Comparison of ENCODE assay signal across 8 cellular contexts in genomic region chr12:56630180-56630632, GRCh38. TPM values are rescaled to one million over a fixed set of nuclear protein-coding genes. Genes with fewer than 3 reads are reported as not detected.
DNase-seq lines count a peak whose midpoint lies in the region; ATAC-seq and TF ChIP-seq lines count a peak whose summit lies in the region.

Gene BAZ2A (minus strand): TSS chr12:56630326. CDS start chr12:56617530, 12,796 bp downstream.

- no peaks in the 10 kb centered on the region for H3K9me3 Mint-ChIP-seq in activated T-cell treated with anti-CD3 and anti-CD28 coated beads, Interleukin-2, amount 50 U/mL, for 72 hours

- TF ChIP-seq CTCF in esophagus muscularis mucosa (IDR thresholded peaks at IDR 0.05) = no peak

- peak within 1 kb of the TSS; percentile 90 to 100 for H3K4me3 Mint-ChIP-seq in activated T-cell treated with anti-CD3 and anti-CD28 coated beads, Interleukin-2, amount 50 U/mL, for 72 hours

- TF ChIP-seq EP300 in esophagus muscularis mucosa (IDR thresholded peaks at IDR 0.05) = no peak

- no peak for TF ChIP-seq POLR2A in esophagus muscularis mucosa (IDR thresholded peaks at IDR 0.05; ENCODE audit: low read depth)

- no peaks in the 10 kb centered on the region for H3K27me3 Mint-ChIP-seq in activated T-cell treated with anti-CD3 and anti-CD28 coated beads, Interleukin-2, amount 50 U/mL, for 72 hours (ENCODE audit: low read depth)

- peaks cover 9 to 19% of the 10 kb centered on the region in 2 donors for H3K36me3 Mint-ChIP-seq in activated T-cell treated with anti-CD3 and anti-CD28 coated beads, Interleukin-2, amount 50 U/mL, for 72 hours (ENCODE audit: insufficient read depth in 2 of 2)

- H3K4me1 ChIP-seq in esophagus muscularis mucosa (peaks cover 67 to 77% (median 75%) of the 10 kb centered on the region in 4 donors), muscle layer of colon (ENCODE audit: insufficient read depth, low read length) (peaks cover 62% of the 10 kb centered on the region)

- peak within 1 kb of the TSS; percentile 75 for H3K27ac Mint-ChIP-seq in activated T-cell treated with anti-CD3 and anti-CD28 coated beads, Interleukin-2, amount 50 U/mL, for 72 hours

- peak within 1 kb of the TSS; percentile 96 for H3K9ac ChIP-seq in muscle layer of colon (ENCODE audit: low read length)

- no peaks in the 10 kb centered on the region for H3K27me3 ChIP-seq in esophagus muscularis mucosa
- no peaks in the 10 kb centered on the region for H3K27me3 ChIP-seq in muscle layer of colon (ENCODE audit: control insufficient read depth in 1 of 2, insufficient read depth in 2 of 2, low read length in 2 of 2)

- ATAC-seq in GM21737 (IDR thresholded peaks at IDR 0.05; ENCODE audit: unreplicated experiment) = peak; percentile 49
- ATAC-seq in activated T-cell treated with anti-CD3 and anti-CD28 coated beads, Interleukin-2, amount 50 U/mL, for 72 hours (replicated peaks in 1 of 2) = peak; percentile 70 to 75

- H3K4me3 ChIP-seq in esophagus muscularis mucosa (peak within 1 kb of the TSS; percentile 80 to 99 (median 97)), muscle layer of colon (ENCODE audit: low read depth in 1 of 2, low read length in 2 of 2) (peak within 1 kb of the TSS; percentile 54 to 87)

- intact Hi-C loops in esophagus muscularis mucosa (cut with DNase I) = loop anchor here (10.0 kb wide), 2 partner anchors 465 to 505 kb away; partner anchors contain the start of gene ESYT1

- H3K27ac ChIP-seq in KOPT-K1 (ENCODE audit: low read depth, low read length, poor library complexity, severe bottlenecking) (peak within 1 kb of the TSS; percentile 93), esophagus muscularis mucosa (replicated peaks in 1 of 4) (peak within 1 kb of the TSS; percentile 88 to 98 (median 94)), muscle layer of colon (ENCODE audit: low read depth, low read length) (peak within 1 kb of the TSS; percentile 98)

- 4% methylated on average over 18 of the region's 31 CpGs for WGBS in esophagus muscularis mucosa

- H3K9me3 ChIP-seq in KOPT-K1 (ENCODE audit: insufficient read depth, low read length, poor library complexity, severe bottlenecking) (no peaks in the 10 kb centered on the region), esophagus muscularis mucosa (no peaks in the 10 kb centered on the region), muscle layer of colon (ENCODE audit: low read length) (no peaks in the 10 kb centered on the region)

- DNase-seq in DMS53 (lab: John Stamatoyannopoulos, UW) (peak; percentile 92), RPMI7951 (ENCODE audit: low read depth) (peak; percentile 71), esophagus muscularis mucosa (ENCODE audit: extremely low spot score) (peak; percentile 96)
- peak; percentile 89 to 91 for DNase-seq in activated T-cell treated with anti-CD3 and anti-CD28 coated beads, Interleukin-2, amount 50 U/mL, for 72 hours
- DNase-seq in stimulated activated CD8-positive, alpha-beta memory T cell treated with anti-CD3 and anti-CD28 coated beads, Interleukin-7, amount 100 ng/mL, for 1 hour (ENCODE audit: low read depth in 2 of 2) = peak; percentile 71 to 74

- H3K36me3 ChIP-seq in KOPT-K1 (ENCODE audit: insufficient read depth, low read length) (peaks cover 19% of the 10 kb centered on the region), esophagus muscularis mucosa (peaks cover 0 to 11% (median 5%) of the 10 kb centered on the region in 4 donors), muscle layer of colon (ENCODE audit: insufficient read depth, low read length) (no peaks in the 10 kb centered on the region)

- peaks cover 83% of the 10 kb centered on the region for H3K4me1 Mint-ChIP-seq in activated T-cell treated with anti-CD3 and anti-CD28 coated beads, Interleukin-2, amount 50 U/mL, for 72 hours (ENCODE audit: low read depth)

RNA-seq across cellular contexts. Expression of gene BAZ2A, which starts in this region (rescaled TPM):
- 9.9 and 19.6 TPM in 2 replicates for total RNA-seq in RPMI7951 (2014; rRNA removed; shearing (Covaris generic))
- 100 to 1,000 TPM; 128 to 154 TPM for total RNA-seq in activated T-cell treated with anti-CD3 and anti-CD28 coated beads, Interleukin-2, amount 50 U/mL, for 72 hours
- total RNA-seq in esophagus muscularis mucosa = 10 to 100 TPM; 45.4 to 65.6 (median 61.5) TPM

Comparison
In these comparisons a context has a peak if more than half of its experiments do, and no peak if none do; other contexts are left out.
1. Peak in every context shown above with its lines: DNase-seq, ATAC-seq, H3K4me3 ChIP-seq and H3K27ac ChIP-seq.